22 cellular contexts compared by ENCODE assay signal in the genomic region with DNA sequence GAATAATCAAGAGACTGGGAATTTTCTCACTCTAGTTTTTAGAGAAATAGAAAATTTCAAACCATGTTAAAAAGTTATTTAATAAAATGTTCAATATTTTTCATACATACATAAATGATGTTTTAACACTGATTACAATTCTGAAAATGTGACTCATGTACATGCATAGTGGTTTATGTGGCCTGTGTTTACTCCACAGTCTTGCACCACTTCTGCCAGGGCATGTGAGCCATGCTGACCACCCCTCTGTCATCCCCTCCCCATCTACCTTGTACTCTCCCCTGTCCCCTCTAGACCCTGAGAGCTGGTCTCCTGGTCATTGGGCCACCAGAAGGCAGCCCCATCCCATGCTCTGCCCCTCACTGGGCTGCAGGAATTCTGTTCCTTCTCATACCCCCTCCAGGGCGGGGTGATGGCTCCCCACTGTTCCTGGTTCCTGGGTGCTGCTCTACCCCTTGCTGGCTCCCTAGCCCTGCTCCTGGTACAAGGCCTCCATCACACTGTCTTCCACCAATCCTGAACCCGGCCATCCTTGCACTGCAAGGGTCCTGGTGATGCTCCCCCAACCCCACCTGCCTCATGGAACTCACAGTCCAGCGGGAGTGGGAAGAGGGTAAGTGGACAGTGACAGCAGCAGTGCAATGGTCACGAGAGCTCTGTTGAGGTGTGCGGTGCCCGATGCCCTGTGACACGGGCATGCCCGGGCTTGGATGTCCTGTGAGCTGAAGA. TPM values are rescaled to one million over a fixed set of nuclear protein-coding genes. Genes with fewer than 3 reads are reported as not detected.
A peak's percentile ranks its signal among the peaks of the same experiment; 100 is the strongest.
DNase-seq lines count a peak whose midpoint lies in the region; ATAC-seq and TF ChIP-seq lines count a peak whose summit lies in the region.
"Had no signal": no experiment of that assay in that cellular context is flagged by ENCODE, and none has a peak within 500 bp of the region (broad histone marks: within the 10 kb centered on the region; RNA-seq: fewer than 3 reads in every experiment).

No MANE protein-coding gene starts in this region.

- H3K4me3 ChIP-seq in right atrium auricular region (no peak overlapping the region), coronary artery (no peak overlapping the region)
- H3K4me3 ChIP-seq: gastrocnemius medialis, PC-9, psoas muscle, smooth muscle cell had no signal

- H3K4me1 Mint-ChIP-seq in neural crest cell = peaks cover 20% of the 10 kb centered on the region
- H3K4me1 Mint-ChIP-seq in type B pancreatic cell (ENCODE audit: unreplicated experiment) = peaks cover 3% of the 10 kb centered on the region
- H3K4me1 Mint-ChIP-seq: activated naive CD8-positive, alpha-beta T cell treated with anti-CD3 and anti-CD28 coated beads for 36 hours; stimulated activated memory B cell treated with anti-CD40 and anti-IgM and Interleukin-4, amounts not matched to agents 10 μg/mL and 1 μg/mL and 100 μg/mL, for 72 hours had no signal

- H3K27me3 ChIP-seq in right atrium auricular region = no peaks in the 10 kb centered on the region
- H3K27me3 ChIP-seq: gastrocnemius medialis had no signal

- H3K36me3 ChIP-seq in right atrium auricular region = no peaks in the 10 kb centered on the region

- H3K36me3 Mint-ChIP-seq in neural crest cell (ENCODE audit: low read depth) = no peaks in the 10 kb centered on the region
- H3K36me3 Mint-ChIP-seq in type B pancreatic cell = no peaks in the 10 kb centered on the region
- H3K36me3 Mint-ChIP-seq: activated naive CD8-positive, alpha-beta T cell treated with anti-CD3 and anti-CD28 coated beads for 36 hours; stimulated activated memory B cell treated with anti-CD40 and anti-IgM and Interleukin-4, amounts not matched to agents 10 μg/mL and 1 μg/mL and 100 μg/mL, for 72 hours had no signal

- intact Hi-C loops in left cardiac atrium (cut with DNase I) = no loop called here

- H3K9me3 Mint-ChIP-seq in neural crest cell = no peaks in the 10 kb centered on the region
- H3K9me3 Mint-ChIP-seq in type B pancreatic cell = no peaks in the 10 kb centered on the region
- H3K9me3 Mint-ChIP-seq: activated naive CD8-positive, alpha-beta T cell treated with anti-CD3 and anti-CD28 coated beads for 36 hours; stimulated activated memory B cell treated with anti-CD40 and anti-IgM and Interleukin-4, amounts not matched to agents 10 μg/mL and 1 μg/mL and 100 μg/mL, for 72 hours had no signal

- H3K27me3 Mint-ChIP-seq in neural crest cell (ENCODE audit: low read depth) (no peaks in the 10 kb centered on the region), type B pancreatic cell (no peaks in the 10 kb centered on the region)
- H3K27me3 Mint-ChIP-seq: activated naive CD8-positive, alpha-beta T cell treated with anti-CD3 and anti-CD28 coated beads for 36 hours had no signal

- DNase-seq in right atrium auricular region (ENCODE audit: low spot score) = peak; percentile 46
- no peak for DNase-seq in left cardiac atrium
- peak; percentile 54 for DNase-seq in coronary artery (ENCODE audit: low spot score)
- DNase-seq in neural crest cell (ENCODE audit: low read depth, low spot score) = no peak
- peak; percentile 49 for DNase-seq in type B pancreatic cell (ENCODE audit: extremely low spot score, unreplicated experiment)
- DNase-seq in C1 segment of cervical spinal cord (lab: John Stamatoyannopoulos, UW) = no peak
- DNase-seq in T-helper 1 cell = no peak
- DNase-seq: activated naive CD8-positive, alpha-beta T cell treated with anti-CD3 and anti-CD28 coated beads for 36 hours; DMS79; effector memory CD4-positive, alpha-beta T cell; erythroblast; GOT3; hippocampal formation; NCI-H146; PC-9; psoas muscle; SHP77 treated with DMSO at 0.1 percent for 48 hours; stimulated activated CD4-positive, alpha-beta T cell treated with anti-CD3 and anti-CD28 coated beads, Interleukin-2, amount 100 ng/mL, for 48 hours had no signal

- H3K4me3 Mint-ChIP-seq in neural crest cell = no peak overlapping the region
- H3K4me3 Mint-ChIP-seq in type B pancreatic cell = no peak overlapping the region
- H3K4me3 Mint-ChIP-seq: activated naive CD8-positive, alpha-beta T cell treated with anti-CD3 and anti-CD28 coated beads for 36 hours; stimulated activated memory B cell treated with anti-CD40 and anti-IgM and Interleukin-4, amounts not matched to agents 10 μg/mL and 1 μg/mL and 100 μg/mL, for 72 hours had no signal

- TF ChIP-seq CTCF in right atrium auricular region (IDR thresholded peaks at IDR 0.05) (no peak), coronary artery (IDR thresholded peaks at IDR 0.05) (no peak), neural crest cell (conservative IDR thresholded peaks at IDR 0.05) (no peak), type B pancreatic cell (conservative IDR thresholded peaks at IDR 0.05) (no peak)

- no peaks in the 10 kb centered on the region for H3K9me3 ChIP-seq in right atrium auricular region
- H3K9me3 ChIP-seq: gastrocnemius medialis, psoas muscle had no signal

- peaks cover 0 to 4% of the 10 kb centered on the region in 2 donors for H3K4me1 ChIP-seq in right atrium auricular region

- ATAC-seq in left cardiac atrium (no peak), GM19023 (IDR thresholded peaks at IDR 0.05; ENCODE audit: unreplicated experiment) (no peak)
- ATAC-seq: gastrocnemius medialis; psoas muscle; stimulated activated memory B cell treated with anti-CD40 and anti-IgM and Interleukin-4, amounts not matched to agents 10 μg/mL and 1 μg/mL and 100 μg/mL, for 72 hours had no signal

- no peak overlapping the region for H3K27ac ChIP-seq in right atrium auricular region
- H3K27ac ChIP-seq in coronary artery = no peak overlapping the region
- H3K27ac ChIP-seq: gastrocnemius medialis, PC-9, psoas muscle had no signal

- H3K27ac Mint-ChIP-seq in neural crest cell (ENCODE audit: unreplicated experiment) = peak overlapping the region; percentile 50
- no peak overlapping the region for H3K27ac Mint-ChIP-seq in type B pancreatic cell
- H3K27ac Mint-ChIP-seq: activated naive CD8-positive, alpha-beta T cell treated with anti-CD3 and anti-CD28 coated beads for 36 hours; stimulated activated memory B cell treated with anti-CD40 and anti-IgM and Interleukin-4, amounts not matched to agents 10 μg/mL and 1 μg/mL and 100 μg/mL, for 72 hours had no signal

RNA-seq across cellular contexts. Expression of a gene that starts 24.2 kb away (rescaled TPM):
- total RNA-seq in right atrium auricular region (10 to 100 TPM; 34.1 to 39.6 TPM), left cardiac atrium (10 to 100 TPM; 31.1 to 34.0 TPM), neural crest cell (58.1 and 58.8 TPM in 2 replicates), type B pancreatic cell (ENCODE audit: low replicate concordance) (53.6 and 56.4 TPM in 2 replicates)

Comparison
In these comparisons a context has a peak if more than half of its experiments do, and no peak if none do; other contexts are left out.
1. DNase-seq: peak in right atrium auricular region (single experiment), coronary artery (single experiment) and type B pancreatic cell (single experiment); none in left cardiac atrium (single experiment), neural crest cell (single experiment), C1 segment of cervical spinal cord (0 of 14) and T-helper 1 cell (0 of 5).